Comparison of ENCODE assay signal across 23 cellular contexts in the genomic region with DNA sequence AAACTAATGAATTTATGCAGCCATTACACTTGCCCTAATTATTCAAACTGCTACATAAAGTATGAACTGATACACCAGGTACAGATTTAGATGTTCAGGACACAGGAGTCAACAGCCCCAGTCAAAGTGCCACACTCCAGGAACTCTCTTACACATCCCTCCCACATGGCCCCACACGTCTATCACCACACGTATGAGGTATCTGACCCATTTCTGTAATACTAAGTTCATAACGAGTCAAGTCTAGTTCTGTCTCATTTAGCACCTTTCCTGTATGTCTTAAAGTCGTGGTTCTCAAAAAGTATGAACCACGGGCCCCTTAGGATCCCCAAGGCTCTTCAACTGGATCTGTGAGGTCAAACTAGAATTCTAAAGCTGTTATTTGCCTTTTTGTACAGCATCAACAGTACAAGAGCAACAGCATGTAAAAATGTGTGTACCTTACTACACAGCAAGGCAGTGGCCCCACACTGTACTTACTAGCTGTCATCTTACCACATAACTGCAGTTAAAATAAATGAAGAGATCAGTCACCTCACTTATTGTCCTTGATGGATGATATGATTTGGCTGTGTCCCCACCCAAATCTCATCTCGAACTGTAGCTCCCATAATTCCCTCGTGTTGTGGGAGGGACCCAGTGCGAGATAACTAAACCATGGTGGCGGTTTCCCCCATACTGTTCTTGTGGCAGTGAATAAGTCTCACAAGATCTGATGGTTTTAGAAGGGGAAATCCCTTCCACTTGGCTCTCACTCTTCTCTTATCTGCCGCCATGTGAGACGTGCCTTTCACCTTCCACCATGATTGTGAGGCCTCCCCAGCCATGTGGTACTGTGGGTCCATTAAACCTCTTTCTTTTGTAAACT. TPM values are rescaled to one million over a fixed set of nuclear protein-coding genes. Genes with fewer than 3 reads are reported as not detected.
DNase-seq lines count a peak whose midpoint lies in the region; TF ChIP-seq lines count a peak whose summit lies in the region.
"Had no signal": no experiment of that assay in that cellular context is flagged by ENCODE, and none has a peak within 500 bp of the region (broad histone marks: within the 10 kb centered on the region; RNA-seq: fewer than 3 reads in every experiment).

No MANE protein-coding gene starts in this region.

- POLR2A ChIA-PET in MCF 10A (lab: Yijun Ruan, JAX), result interaction anchor here (1.4 to 2.2 kb wide), 2 partner anchors 39 to 658 kb away, joined by 3 to 4 read pairs; no protein-coding TSS in a partner anchor

- no TSS peak for BruUV-seq in MCF 10A (replicated peaks; lab: Mats Ljungman, UMichigan)
- BruUV-seq in mammary epithelial cell (replicated peaks; lab: Mats Ljungman, UMichigan), result no TSS peak

- H3K4me3 ChIP-seq in mammary epithelial cell (replicated peaks in 1 of 3; ENCODE audit: insufficient read depth in 1 of 3, low read depth in 2 of 3, low read length in 3 of 3), result no peak overlapping the region
- H3K4me3 ChIP-seq: HAP-1, hepatocyte, sigmoid colon, uterus had no signal

- DNase-seq in T-helper 1 cell (no peak), MCF 10A (ENCODE audit: unreplicated experiment) (no peak), mammary epithelial cell (no peak), NCI-H2029 (lab: John Stamatoyannopoulos, UW) (no peak), retina (no peak)
- peak; percentile 3 for DNase-seq in stimulated activated naive CD4-positive, alpha-beta T cell treated with Interleukin-2 at 50 U/mL for 16 hours (lab: John Stamatoyannopoulos, UW)
- no peak for DNase-seq in stimulated activated naive CD4-positive, alpha-beta T cell (lab: John Stamatoyannopoulos, UW)
- DNase-seq: 8988T; CD4-positive, CD25-positive, alpha-beta regulatory T cell; dermis blood vessel endothelial cell; IMR-90; mesendoderm; NCI-H510A treated with DMSO at 0.1 percent for 48 hours; sigmoid colon; uterus had no signal

- dilution Hi-C loops in mammary epithelial cell (cut with HindIII; ENCODE audit: low sequenced_read_pairs), result no loop called here

- H3K79me2 ChIP-seq in mammary epithelial cell (ENCODE audit: insufficient read depth, low read length), result no peaks in the 10 kb centered on the region

- peaks cover 11% of the 10 kb centered on the region for H3K36me3 Mint-ChIP-seq in T-helper 1 cell treated with Interleukin-12 subunit alpha and Interleukin-12 subunit beta and Interleukin-4 antibody, amounts not matched to agents 30 μg/mL and 1 μg/mL, for 36 hours (ENCODE audit: low read depth)
- no peaks in the 10 kb centered on the region for H3K36me3 Mint-ChIP-seq in MCF 10A (ENCODE audit: insufficient read depth, unreplicated experiment)
- H3K36me3 Mint-ChIP-seq: activated naive CD8-positive, alpha-beta T cell; CD4-positive, CD25-positive, alpha-beta regulatory T cell; stimulated activated memory B cell treated with anti-CD40 and anti-IgM and Interleukin-4, amounts not matched to agents 10 μg/mL and 1 μg/mL and 100 μg/mL, for 72 hours had no signal

- CTCF ChIA-PET in MCF 10A (lab: Yijun Ruan, JAX), result interaction anchor here (0.6 to 1.7 kb wide), 4 partner anchors 11 to 721 kb away, joined by 3 to 8 read pairs (median 6); no protein-coding TSS in a partner anchor
- CTCF ChIA-PET in mammary epithelial cell (lab: Charles Lee; ENCODE audit: low non-redundant PET), result no interaction called here

- H3K36me3 ChIP-seq in mammary epithelial cell (ENCODE audit: insufficient read depth, low read length), result no peaks in the 10 kb centered on the region
- H3K36me3 ChIP-seq: HAP-1, neutrophil, sigmoid colon, uterus had no signal

- H4K20me1 ChIP-seq in mammary epithelial cell (ENCODE audit: insufficient read depth, low read length), result no peaks in the 10 kb centered on the region

- intact Hi-C loops in MCF 10A (cut with micrococcal nuclease) (no loop called here), mammary epithelial cell (cut with micrococcal nuclease) (no loop called here)

- no peaks in the 10 kb centered on the region for H3K4me1 ChIP-seq in mammary epithelial cell (ENCODE audit: insufficient read depth, low read length)
- H3K4me1 ChIP-seq: uterus had no signal

- no peak overlapping the region for H3K9ac ChIP-seq in mammary epithelial cell (ENCODE audit: insufficient read depth, low read length)

- H3K27me3 ChIP-seq in mammary epithelial cell (ENCODE audit: insufficient read depth, low read length), result no peaks in the 10 kb centered on the region
- H3K27me3 ChIP-seq: hepatocyte, neutrophil, sigmoid colon, uterus had no signal

- H3K27ac ChIP-seq in mammary epithelial cell (ENCODE audit: insufficient read depth, low read depth, low read length), result no peak overlapping the region
- H3K27ac ChIP-seq: hepatocyte, sigmoid colon, uterus had no signal

- peaks cover 19% of the 10 kb centered on the region for H3K9me3 Mint-ChIP-seq in T-helper 1 cell treated with Interleukin-12 subunit alpha and Interleukin-12 subunit beta and Interleukin-4 antibody, amounts not matched to agents 30 μg/mL and 1 μg/mL, for 36 hours
- no peaks in the 10 kb centered on the region for H3K9me3 Mint-ChIP-seq in MCF 10A (ENCODE audit: unreplicated experiment)
- H3K9me3 Mint-ChIP-seq: CD4-positive, CD25-positive, alpha-beta regulatory T cell had no signal

- WGBS in mammary epithelial cell (ENCODE audit: low coverage, missing lambda C conversion rate), result 89% methylated on average over 9 of the region's 11 CpGs

- no peak overlapping the region for H3K4me3 Mint-ChIP-seq in T-helper 1 cell treated with Interleukin-12 subunit alpha and Interleukin-12 subunit beta and Interleukin-4 antibody, amounts not matched to agents 30 μg/mL and 1 μg/mL, for 36 hours
- H3K4me3 Mint-ChIP-seq in MCF 10A (ENCODE audit: unreplicated experiment), result no peak overlapping the region
- H3K4me3 Mint-ChIP-seq: activated naive CD8-positive, alpha-beta T cell; CD4-positive, CD25-positive, alpha-beta regulatory T cell; central memory CD8-positive, alpha-beta T cell; stimulated activated memory B cell treated with anti-CD40 and anti-IgM and Interleukin-4, amounts not matched to agents 10 μg/mL and 1 μg/mL and 100 μg/mL, for 72 hours; T-helper 2 cell treated with Interferon-gamma antibody and Interleukin-4, amounts not matched to agents 5 μg/mL and 100 μg/mL, for 36 hours had no signal

- TF ChIP-seq CTCF in MCF 10A (IDR thresholded peaks at IDR 0.05; ENCODE audit: unreplicated experiment) (no peak), mammary epithelial cell (conservative IDR thresholded peaks at IDR 0.05 in 1 of 2, IDR thresholded peaks at IDR 0.05 in 1 of 2; ENCODE audit: extremely low read depth in 1 of 2, insufficient read depth in 1 of 2, low read depth in 1 of 2, low read length in 2 of 2) (no peak)

- peak overlapping the region; percentile 8 for H3K27ac Mint-ChIP-seq in T-helper 1 cell treated with Interleukin-12 subunit alpha and Interleukin-12 subunit beta and Interleukin-4 antibody, amounts not matched to agents 30 μg/mL and 1 μg/mL, for 36 hours
- H3K27ac Mint-ChIP-seq in MCF 10A (ENCODE audit: low read depth, unreplicated experiment), result peak overlapping the region; percentile 47
- H3K27ac Mint-ChIP-seq: activated naive CD8-positive, alpha-beta T cell; CD4-positive, CD25-positive, alpha-beta regulatory T cell; stimulated activated memory B cell treated with anti-CD40 and anti-IgM and Interleukin-4, amounts not matched to agents 10 μg/mL and 1 μg/mL and 100 μg/mL, for 72 hours; T-helper 2 cell treated with Interferon-gamma antibody and Interleukin-4, amounts not matched to agents 5 μg/mL and 100 μg/mL, for 36 hours had no signal

- H2AFZ ChIP-seq in mammary epithelial cell (ENCODE audit: low read depth, low read length), result no peak overlapping the region
- H2AFZ ChIP-seq: hepatocyte had no signal

- in situ Hi-C loops in mammary epithelial cell (cut with MboI; ENCODE audit: low sequenced_read_pairs in 2 of 2), result no loop called here

- H3K4me2 ChIP-seq in mammary epithelial cell (ENCODE audit: insufficient read depth, low read depth, low read length), result no peak overlapping the region
- H3K4me2 ChIP-seq: hepatocyte had no signal

- no peaks in the 10 kb centered on the region for H3K27me3 Mint-ChIP-seq in T-helper 1 cell treated with Interleukin-12 subunit alpha and Interleukin-12 subunit beta and Interleukin-4 antibody, amounts not matched to agents 30 μg/mL and 1 μg/mL, for 36 hours (ENCODE audit: low read depth)
- no peaks in the 10 kb centered on the region for H3K27me3 Mint-ChIP-seq in MCF 10A (ENCODE audit: insufficient read depth, unreplicated experiment)
- H3K27me3 Mint-ChIP-seq: activated naive CD8-positive, alpha-beta T cell; central memory CD8-positive, alpha-beta T cell; stimulated activated memory B cell treated with anti-CD40 and anti-IgM and Interleukin-4, amounts not matched to agents 10 μg/mL and 1 μg/mL and 100 μg/mL, for 72 hours had no signal

- peaks cover 27% of the 10 kb centered on the region for H3K4me1 Mint-ChIP-seq in T-helper 1 cell treated with Interleukin-12 subunit alpha and Interleukin-12 subunit beta and Interleukin-4 antibody, amounts not matched to agents 30 μg/mL and 1 μg/mL, for 36 hours (ENCODE audit: low read depth)
- H3K4me1 Mint-ChIP-seq in MCF 10A (ENCODE audit: insufficient read depth, unreplicated experiment), result peaks cover 16% of the 10 kb centered on the region
- H3K4me1 Mint-ChIP-seq: CD4-positive, CD25-positive, alpha-beta regulatory T cell had no signal

- no peaks in the 10 kb centered on the region for H3K9me3 ChIP-seq in mammary epithelial cell (replicated peaks; ENCODE audit: insufficient read depth, low read length)
- H3K9me3 ChIP-seq: HAP-1, neutrophil, sigmoid colon, uterus had no signal

RNA-seq across cellular contexts. Expression of a gene that starts 42.6 kb away (rescaled TPM):
- total RNA-seq in MCF 10A (2022) (15.2 and 18.3 TPM in 2 replicates), mammary epithelial cell (10 to 100 TPM in 1 of 2 donors, 1 to 10 TPM in 1; 3.8 to 19.8 TPM)
- 2.5 TPM for polyA plus RNA-seq in mammary epithelial cell
- polyA minus RNA-seq in mammary epithelial cell, result 2.0 TPM
- polyA plus RNA-seq: CD4-positive, CD25-positive, alpha-beta regulatory T cell had no signal
